8 cellular contexts compared by ENCODE assay signal in genomic region chr13:23384111-23384510, GRCh38. TPM values are rescaled to one million over a fixed set of nuclear protein-coding genes. Genes with fewer than 3 reads are reported as not detected.
DNase-seq lines count a peak whose midpoint lies in the region; ATAC-seq and TF ChIP-seq lines count a peak whose summit lies in the region.

No MANE protein-coding gene starts in this region.

- no peaks in the 10 kb centered on the region for H3K36me3 ChIP-seq in breast epithelium

- no peak for TF ChIP-seq POLR2A in GM18505 (IDR thresholded peaks at IDR 0.05; ENCODE audit: borderline replicate concordance, extremely low read depth, insufficient read depth, insufficient read length)
- TF ChIP-seq POLR2A in breast epithelium (IDR thresholded peaks at IDR 0.05) = no peak

- intact Hi-C loops in breast epithelium (cut with DNase I; ENCODE audit: low total_unique reads) = no loop called here

- no peaks in the 10 kb centered on the region for H3K9me3 ChIP-seq in breast epithelium

- H3K27ac ChIP-seq in breast epithelium = no peak overlapping the region

- H3K27me3 ChIP-seq in breast epithelium = no peaks in the 10 kb centered on the region

- no peaks in the 10 kb centered on the region for H3K4me1 ChIP-seq in breast epithelium

- no peak overlapping the region for H3K4me3 ChIP-seq in breast epithelium

- peak; percentile 87 for ATAC-seq in GM18505 (IDR thresholded peaks at IDR 0.05; ENCODE audit: unreplicated experiment)
- ATAC-seq in GM21526 (IDR thresholded peaks at IDR 0.05; ENCODE audit: low FRiP score, unreplicated experiment) = peak; percentile 62
- peak; percentile 70 for ATAC-seq in HG03521 (IDR thresholded peaks at IDR 0.05; ENCODE audit: unreplicated experiment)

- no peak for TF ChIP-seq CTCF in breast epithelium (IDR thresholded peaks at IDR 0.05)

- DNase-seq in kidney glomerular epithelial cell (lab: John Stamatoyannopoulos, UW) = peak; percentile 79
- DNase-seq in breast epithelium (ENCODE audit: low spot score in 2 of 2) = no peak
- DNase-seq in NCI-H187 treated with DMSO at 0.1 percent for 48 hours (lab: John Stamatoyannopoulos, UW) = no peak
- DNase-seq in hippocampal formation (lab: John Stamatoyannopoulos, UW) = no peak
- no peak for DNase-seq in NCI-H526 (lab: John Stamatoyannopoulos, UW)

RNA-seq across cellular contexts. Expression of gene SACS, which starts 49.4 kb away (rescaled TPM):
- 10 to 100 TPM; 26.2 to 36.3 (median 32.4) TPM for total RNA-seq in breast epithelium
